ENCODE assay signal across 11 cellular contexts in genomic region chr10:69332278-69333010, GRCh38. TPM values are rescaled to one million over a fixed set of nuclear protein-coding genes. Genes with fewer than 3 reads are reported as not detected.
DNase-seq lines count a peak whose midpoint lies in the region; ATAC-seq and TF ChIP-seq lines count a peak whose summit lies in the region.
"Had no signal": no experiment of that assay in that cellular context is flagged by ENCODE, and none has a peak within 500 bp of the region (broad histone marks: within the 10 kb centered on the region; RNA-seq: fewer than 3 reads in every experiment).

No MANE protein-coding gene starts in this region.

- no peak for ATAC-seq in gastrocnemius medialis

- in situ Hi-C loops in gastrocnemius medialis (cut with MboI; ENCODE audit: low sequenced_read_pairs in 4 of 4), result no loop called here

- TF ChIP-seq CTCF in PC-9 (conservative IDR thresholded peaks at IDR 0.05) (no peak), fibroblast of lung (conservative IDR thresholded peaks at IDR 0.05 in 1 of 2, IDR thresholded peaks at IDR 0.05 in 1 of 2; ENCODE audit: low read depth in 1 of 2, low read length in 2 of 2) (no peak), gastrocnemius medialis (IDR thresholded peaks at IDR 0.05 in 4 of 5, conservative IDR thresholded peaks at IDR 0.05 in 1 of 5) (no peak)

- CTCF ChIA-PET in PC-9 (lab: Charles Lee), result interaction anchor here (1.9 to 2.0 kb wide), 2 partner anchors 15 to 30 kb away, joined by 6 to 19 read pairs; no protein-coding TSS in a partner anchor

- peak overlapping the region; percentile 1 for H3K9ac ChIP-seq in fibroblast of lung (ENCODE audit: insufficient read depth, low read length)

- H3K4me3 ChIP-seq in PC-9 (peak overlapping the region; percentile 46), fibroblast of lung (replicated peaks in 1 of 4; ENCODE audit: control extremely low read depth in 1 of 4, insufficient read depth in 1 of 4, low read depth in 3 of 4, low read length in 4 of 4) (no peak overlapping the region), gastrocnemius medialis (no peak overlapping the region)
- H3K4me3 ChIP-seq: uterus had no signal

- peak overlapping the region; percentile 2; the same call in 1 of the 2 replicates for H2AFZ ChIP-seq in PC-9
- no peak overlapping the region for H2AFZ ChIP-seq in fibroblast of lung (ENCODE audit: low read length)

- H3K79me2 ChIP-seq in PC-9 (ENCODE audit: low read depth) (peaks cover 95% of the 10 kb centered on the region), fibroblast of lung (ENCODE audit: control insufficient read depth, insufficient read depth, low read length) (peaks cover 85% of the 10 kb centered on the region)

- H3K9me3 ChIP-seq in PC-9 (ENCODE audit: insufficient read depth, low read depth) (no peaks in the 10 kb centered on the region), fibroblast of lung (ENCODE audit: control insufficient read depth, insufficient read depth, low read depth, low read length) (no peaks in the 10 kb centered on the region), gastrocnemius medialis (no peaks in the 10 kb centered on the region)
- H3K9me3 ChIP-seq: uterus had no signal

- H3K4me1 ChIP-seq in PC-9 (replicated peaks; ENCODE audit: insufficient read depth) (peaks cover 76% of the 10 kb centered on the region), fibroblast of lung (ENCODE audit: control insufficient read depth, extremely low read depth, insufficient read depth, low read length) (peaks cover 20% of the 10 kb centered on the region), gastrocnemius medialis (peaks cover 72 to 95% of the 10 kb centered on the region in 2 donors)

- peaks cover 55% of the 10 kb centered on the region for H3F3A ChIP-seq in PC-9 (ENCODE audit: insufficient read depth, low read depth)

- H3K36me3 ChIP-seq in PC-9 (ENCODE audit: low read depth) (peaks cover 17% of the 10 kb centered on the region; the same call in 1 of the 2 replicates), fibroblast of lung (ENCODE audit: control insufficient read depth, insufficient read depth, low read length) (peaks cover 8% of the 10 kb centered on the region), gastrocnemius medialis (no peaks in the 10 kb centered on the region)
- H3K36me3 ChIP-seq: uterus had no signal

- BruUV-seq in PC-9 (replicated peaks; lab: Mats Ljungman, UMichigan), result no TSS peak

- intact Hi-C loops in PC-9 (cut with micrococcal nuclease; ENCODE audit: unreplicated experiment) (loop anchor here (1.0 to 2.0 kb wide), 6 partner anchors 13 to 96 kb away; no protein-coding TSS in a partner anchor), gastrocnemius medialis (cut with DNase I; ENCODE audit: low total_unique reads) (no loop called here)

- no peak for TF ChIP-seq POLR2A in gastrocnemius medialis (IDR thresholded peaks at IDR 0.05)

- H3K27ac ChIP-seq in PC-9 (peak overlapping the region; percentile 96), fibroblast of lung (ENCODE audit: insufficient read depth, low read length) (peak overlapping the region; percentile 29), gastrocnemius medialis (peak overlapping the region; percentile 72 to 97 (median 90))

- POLR2A ChIA-PET in PC-9 (lab: Charles Lee; ENCODE audit: unreplicated experiment), result interaction anchor here (0.8 to 1.0 kb wide), 4 partner anchors 13 to 53 kb away, joined by 3 to 10 read pairs (median 8); no protein-coding TSS in a partner anchor

- DNase-seq in DMS153 treated with DMSO at 0.1 percent for 48 hours (lab: John Stamatoyannopoulos, UW; ENCODE audit: unreplicated experiment), result peak; percentile 43
- DNase-seq in PC-9, result peak; percentile 61 to 84
- DNase-seq in fibroblast of lung (ENCODE audit: low read depth in 2 of 2), result peak in 1 of 2 donors; percentile 44
- DNase-seq in gastrocnemius medialis, result no peak
- DNase-seq in C1 segment of cervical spinal cord (lab: John Stamatoyannopoulos, UW), result no peak
- no peak for DNase-seq in cortex of kidney (lab: John Stamatoyannopoulos, UW)
- DNase-seq in activated CD4-positive, alpha-beta T cell treated with anti-CD3 and anti-CD28 coated beads for 4 hours, result no peak
- no peak for DNase-seq in GM19238 (ENCODE audit: insufficient read length, low spot score)
- DNase-seq: NCI-H446 treated with DMSO at 0.1 percent for 48 hours, T-helper 1 cell had no signal

- no peaks in the 10 kb centered on the region for H3K9me2 ChIP-seq in PC-9 (ENCODE audit: insufficient read depth)

- no peaks in the 10 kb centered on the region for H3K27me3 ChIP-seq in PC-9 (ENCODE audit: insufficient read depth, low read depth)
- no peaks in the 10 kb centered on the region for H3K27me3 ChIP-seq in fibroblast of lung (ENCODE audit: control insufficient read depth, insufficient read depth, low read length)
- H3K27me3 ChIP-seq in gastrocnemius medialis, result no peaks in the 10 kb centered on the region
- H3K27me3 ChIP-seq: uterus had no signal

- H3K4me2 ChIP-seq in PC-9 (peak overlapping the region; percentile 84), fibroblast of lung (ENCODE audit: extremely low read depth, insufficient read depth, low read length) (no peak overlapping the region)

- H4K20me1 ChIP-seq in PC-9 (ENCODE audit: insufficient read depth), result no peaks in the 10 kb centered on the region
- no peaks in the 10 kb centered on the region for H4K20me1 ChIP-seq in fibroblast of lung (ENCODE audit: control insufficient read depth, extremely low read depth, insufficient read depth, low read length)

RNA-seq across cellular contexts. Expression of gene HK1, which starts 54.1 kb away (rescaled TPM):
- total RNA-seq in PC-9 (2021) (128 and 140 TPM in 2 replicates), fibroblast of lung (106 and 172 TPM in 2 replicates), gastrocnemius medialis (100 to 1,000 TPM; 168 to 331 (median 246) TPM)
- polyA plus RNA-seq in fibroblast of lung, result 60.6 and 86.2 TPM in 2 replicates
- 99.0 and 147 TPM in 2 replicates for polyA plus RNA-seq in fibroblast of lung (2012)
- polyA minus RNA-seq in fibroblast of lung (ENCODE audit: low replicate concordance), result 114 and 174 TPM in 2 replicates

Comparison
In these comparisons a context has a peak if more than half of its experiments do, and no peak if none do; other contexts are left out.
1. DNase-seq: peak in DMS153 treated with DMSO at 0.1 percent for 48 hours (single experiment) and PC-9 (2 of 2); none in gastrocnemius medialis (0 of 2), C1 segment of cervical spinal cord (0 of 14), cortex of kidney (single experiment), activated CD4-positive, alpha-beta T cell treated with anti-CD3 and anti-CD28 coated beads for 4 hours (0 of 2) and GM19238 (single experiment).
2. H3K27ac ChIP-seq: peak in every context shown above with its lines; median percentile 96 in PC-9; 90 in gastrocnemius medialis; 29 in fibroblast of lung.